Comparison of ENCODE assay signal across 1 cellular context in the genomic region with DNA sequence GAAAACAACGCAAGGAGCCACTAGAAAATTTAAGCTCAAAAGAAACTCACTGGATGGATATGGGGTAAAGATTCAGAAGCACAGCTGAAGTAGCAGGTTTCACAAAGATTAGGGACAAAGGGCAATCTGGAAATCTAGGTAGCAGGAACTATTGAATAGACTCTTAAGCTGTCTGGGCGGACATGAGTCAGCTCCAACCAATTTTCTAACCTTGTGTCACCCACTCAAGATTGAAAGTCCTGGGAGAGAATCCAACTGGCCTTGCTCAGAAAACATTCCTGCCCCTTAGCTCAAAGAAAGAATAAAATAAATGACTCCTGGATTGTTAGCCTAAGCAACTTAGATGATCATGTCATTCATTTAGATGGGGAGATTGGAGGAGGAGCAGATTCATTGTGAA.
TF ChIP-seq lines count a peak whose summit lies in the region.

No MANE protein-coding gene starts in this region.

TF ChIP-seq in SK-N-SH, 30 proteins besides CTCF, POLR2A, EP300 and RAD21 (continued from another document):
- TF ChIP-seq, protein P1, sequence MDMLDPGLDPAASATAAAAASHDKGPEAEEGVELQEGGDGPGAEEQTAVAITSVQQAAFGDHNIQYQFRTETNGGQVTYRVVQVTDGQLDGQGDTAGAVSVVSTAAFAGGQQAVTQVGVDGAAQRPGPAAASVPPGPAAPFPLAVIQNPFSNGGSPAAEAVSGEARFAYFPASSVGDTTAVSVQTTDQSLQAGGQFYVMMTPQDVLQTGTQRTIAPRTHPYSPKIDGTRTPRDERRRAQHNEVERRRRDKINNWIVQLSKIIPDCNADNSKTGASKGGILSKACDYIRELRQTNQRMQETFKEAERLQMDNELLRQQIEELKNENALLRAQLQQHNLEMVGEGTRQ (IDR thresholded peaks at IDR 0.05; ENCODE audit: borderline replicate concordance, low read depth, low read length): no peak
- no peak for TF ChIP-seq MXI1 (IDR thresholded peaks at IDR 0.05; ENCODE audit: low read depth, low read length)
- peak; percentile 32; the same call in 1 of the 2 replicates for TF ChIP-seq TAF1 (IDR thresholded peaks at IDR 0.05; ENCODE audit: borderline replicate concordance, low read depth, low read length)
- TF ChIP-seq, protein P2, sequence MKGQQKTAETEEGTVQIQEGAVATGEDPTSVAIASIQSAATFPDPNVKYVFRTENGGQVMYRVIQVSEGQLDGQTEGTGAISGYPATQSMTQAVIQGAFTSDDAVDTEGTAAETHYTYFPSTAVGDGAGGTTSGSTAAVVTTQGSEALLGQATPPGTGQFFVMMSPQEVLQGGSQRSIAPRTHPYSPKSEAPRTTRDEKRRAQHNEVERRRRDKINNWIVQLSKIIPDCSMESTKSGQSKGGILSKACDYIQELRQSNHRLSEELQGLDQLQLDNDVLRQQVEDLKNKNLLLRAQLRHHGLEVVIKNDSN (IDR thresholded peaks at IDR 0.05; ENCODE audit: borderline replicate concordance, low read depth): no peak
- TF ChIP-seq, protein P3, sequence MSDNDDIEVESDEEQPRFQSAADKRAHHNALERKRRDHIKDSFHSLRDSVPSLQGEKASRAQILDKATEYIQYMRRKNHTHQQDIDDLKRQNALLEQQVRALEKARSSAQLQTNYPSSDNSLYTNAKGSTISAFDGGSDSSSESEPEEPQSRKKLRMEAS (IDR thresholded peaks at IDR 0.05; ENCODE audit: low read depth): peak; percentile 60
- peak; percentile 86 for TF ChIP-seq RXRA (IDR thresholded peaks at IDR 0.05; ENCODE audit: borderline replicate concordance, low read depth)
- no peak for TF ChIP-seq MEF2A (IDR thresholded peaks at IDR 0.05; ENCODE audit: borderline replicate concordance, low read depth)
- TF ChIP-seq RCOR1 (IDR thresholded peaks at IDR 0.05; ENCODE audit: low read length): no peak
- no peak for TF ChIP-seq YY1 (IDR thresholded peaks at IDR 0.05; ENCODE audit: low read depth)
- TF ChIP-seq TEAD4 (IDR thresholded peaks at IDR 0.05; ENCODE audit: borderline replicate concordance, insufficient read depth): peak; percentile 79
- TF ChIP-seq GATA2 (CRISPR knock-in tag; IDR thresholded peaks at IDR 0.05): no peak
- no peak for TF ChIP-seq FOXJ3 (CRISPR knock-in tag; IDR thresholded peaks at IDR 0.05)
- TF ChIP-seq JUND (IDR thresholded peaks at IDR 0.05): peak; percentile 86
- TF ChIP-seq RFX5 (IDR thresholded peaks at IDR 0.05; ENCODE audit: low read length): no peak
- TF ChIP-seq GABPA (IDR thresholded peaks at IDR 0.05; ENCODE audit: low read depth): no peak
- TF ChIP-seq FOSL2 (IDR thresholded peaks at IDR 0.05; ENCODE audit: borderline replicate concordance, low read depth): peak; percentile 82
